Comparison of ENCODE assay signal across 1 cellular context in the genomic region with DNA sequence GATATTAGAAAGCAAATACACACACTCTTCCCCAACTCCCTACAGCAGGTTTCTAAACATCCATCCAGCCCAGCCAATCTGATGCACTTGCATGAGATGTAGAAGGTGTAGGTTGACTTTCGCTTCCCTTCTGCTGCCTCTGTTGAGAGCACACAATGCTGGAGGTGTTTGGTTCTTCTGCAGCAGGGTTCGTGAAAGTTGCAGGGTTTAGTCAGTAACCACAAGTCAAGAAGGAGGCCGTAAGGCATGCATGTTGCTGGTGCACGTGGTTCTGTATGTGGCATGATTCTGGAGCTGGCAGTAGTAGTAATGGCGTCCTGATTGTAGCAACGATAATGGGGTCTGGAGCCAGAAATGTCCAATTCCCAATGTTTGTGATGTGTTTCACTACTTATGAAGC.
TF ChIP-seq lines count a peak whose summit lies in the region.

No MANE protein-coding gene starts in this region.

TF ChIP-seq in GM12878, 131 proteins besides CTCF, POLR2A, EP300 and RAD21 (continued from another document and continues in another):
- TF ChIP-seq, protein P1, sequence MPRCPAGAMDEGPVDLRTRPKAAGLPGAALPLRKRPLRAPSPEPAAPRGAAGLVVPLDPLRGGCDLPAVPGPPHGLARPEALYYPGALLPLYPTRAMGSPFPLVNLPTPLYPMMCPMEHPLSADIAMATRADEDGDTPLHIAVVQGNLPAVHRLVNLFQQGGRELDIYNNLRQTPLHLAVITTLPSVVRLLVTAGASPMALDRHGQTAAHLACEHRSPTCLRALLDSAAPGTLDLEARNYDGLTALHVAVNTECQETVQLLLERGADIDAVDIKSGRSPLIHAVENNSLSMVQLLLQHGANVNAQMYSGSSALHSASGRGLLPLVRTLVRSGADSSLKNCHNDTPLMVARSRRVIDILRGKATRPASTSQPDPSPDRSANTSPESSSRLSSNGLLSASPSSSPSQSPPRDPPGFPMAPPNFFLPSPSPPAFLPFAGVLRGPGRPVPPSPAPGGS (IDR thresholded peaks at IDR 0.05; ENCODE audit: borderline replicate concordance, insufficient read depth, low read depth, low read length, poor library complexity, severe bottlenecking), result no peak
- TF ChIP-seq, protein P2, sequence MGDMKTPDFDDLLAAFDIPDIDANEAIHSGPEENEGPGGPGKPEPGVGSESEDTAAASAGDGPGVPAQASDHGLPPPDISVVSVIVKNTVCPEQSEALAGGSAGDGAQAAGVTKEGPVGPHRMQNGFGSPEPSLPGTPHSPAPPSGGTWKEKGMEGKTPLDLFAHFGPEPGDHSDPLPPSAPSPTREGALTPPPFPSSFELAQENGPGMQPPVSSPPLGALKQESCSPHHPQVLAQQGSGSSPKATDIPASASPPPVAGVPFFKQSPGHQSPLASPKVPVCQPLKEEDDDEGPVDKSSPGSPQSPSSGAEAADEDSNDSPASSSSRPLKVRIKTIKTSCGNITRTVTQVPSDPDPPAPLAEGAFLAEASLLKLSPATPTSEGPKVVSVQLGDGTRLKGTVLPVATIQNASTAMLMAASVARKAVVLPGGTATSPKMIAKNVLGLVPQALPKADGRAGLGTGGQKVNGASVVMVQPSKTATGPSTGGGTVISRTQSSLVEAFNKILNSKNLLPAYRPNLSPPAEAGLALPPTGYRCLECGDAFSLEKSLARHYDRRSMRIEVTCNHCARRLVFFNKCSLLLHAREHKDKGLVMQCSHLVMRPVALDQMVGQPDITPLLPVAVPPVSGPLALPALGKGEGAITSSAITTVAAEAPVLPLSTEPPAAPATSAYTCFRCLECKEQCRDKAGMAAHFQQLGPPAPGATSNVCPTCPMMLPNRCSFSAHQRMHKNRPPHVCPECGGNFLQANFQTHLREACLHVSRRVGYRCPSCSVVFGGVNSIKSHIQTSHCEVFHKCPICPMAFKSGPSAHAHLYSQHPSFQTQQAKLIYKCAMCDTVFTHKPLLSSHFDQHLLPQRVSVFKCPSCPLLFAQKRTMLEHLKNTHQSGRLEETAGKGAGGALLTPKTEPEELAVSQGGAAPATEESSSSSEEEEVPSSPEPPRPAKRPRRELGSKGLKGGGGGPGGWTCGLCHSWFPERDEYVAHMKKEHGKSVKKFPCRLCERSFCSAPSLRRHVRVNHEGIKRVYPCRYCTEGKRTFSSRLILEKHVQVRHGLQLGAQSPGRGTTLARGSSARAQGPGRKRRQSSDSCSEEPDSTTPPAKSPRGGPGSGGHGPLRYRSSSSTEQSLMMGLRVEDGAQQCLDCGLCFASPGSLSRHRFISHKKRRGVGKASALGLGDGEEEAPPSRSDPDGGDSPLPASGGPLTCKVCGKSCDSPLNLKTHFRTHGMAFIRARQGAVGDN (IDR thresholded peaks at IDR 0.05), result peak; percentile 91
- peak; percentile 63 for TF ChIP-seq MYC (IDR thresholded peaks at IDR 0.05; ENCODE audit: insufficient read depth, insufficient read length, insufficient replicate concordance, low read length, severe bottlenecking)
- no peak for TF ChIP-seq SUZ12 (IDR thresholded peaks at IDR 0.05; ENCODE audit: unreplicated experiment)
- 0 out of 2 replicates have a peak, but pooled peaks have one; percentile 44 for TF ChIP-seq TARDBP (IDR thresholded peaks at IDR 0.05; ENCODE audit: borderline replicate concordance)
- peak; percentile 54 for TF ChIP-seq MEF2B (IDR thresholded peaks at IDR 0.05; ENCODE audit: partially characterized antibody, poor library complexity, severe bottlenecking)
- no peak for TF ChIP-seq TBL1XR1 (IDR thresholded peaks at IDR 0.05; ENCODE audit: low read depth, low read length)
- TF ChIP-seq NFIC (IDR thresholded peaks at IDR 0.05; ENCODE audit: low read depth, low read length), result peak; percentile 48
- 0 out of 2 replicates have a peak, but pooled peaks have one; percentile 17 for TF ChIP-seq LARP7 (IDR thresholded peaks at IDR 0.05)
- TF ChIP-seq CREB1 (IDR thresholded peaks at IDR 0.05; ENCODE audit: low read depth), result peak; percentile 50; the same call in 1 of the 2 replicates
- no peak for TF ChIP-seq FOS (IDR thresholded peaks at IDR 0.05; ENCODE audit: borderline replicate concordance, extremely low read depth, insufficient read length)
- TF ChIP-seq MYB (IDR thresholded peaks at IDR 0.05; ENCODE audit: borderline replicate concordance, low read depth, low read length), result no peak
- TF ChIP-seq BMI1 (IDR thresholded peaks at IDR 0.05; ENCODE audit: borderline replicate concordance), result peak; percentile 37; the same call in 1 of the 2 replicates
- TF ChIP-seq, protein P3, sequence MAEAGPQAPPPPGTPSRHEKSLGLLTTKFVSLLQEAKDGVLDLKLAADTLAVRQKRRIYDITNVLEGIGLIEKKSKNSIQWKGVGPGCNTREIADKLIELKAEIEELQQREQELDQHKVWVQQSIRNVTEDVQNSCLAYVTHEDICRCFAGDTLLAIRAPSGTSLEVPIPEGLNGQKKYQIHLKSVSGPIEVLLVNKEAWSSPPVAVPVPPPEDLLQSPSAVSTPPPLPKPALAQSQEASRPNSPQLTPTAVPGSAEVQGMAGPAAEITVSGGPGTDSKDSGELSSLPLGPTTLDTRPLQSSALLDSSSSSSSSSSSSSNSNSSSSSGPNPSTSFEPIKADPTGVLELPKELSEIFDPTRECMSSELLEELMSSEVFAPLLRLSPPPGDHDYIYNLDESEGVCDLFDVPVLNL (IDR thresholded peaks at IDR 0.05; ENCODE audit: low read depth, low read length), result no peak
- TF ChIP-seq, protein P4, sequence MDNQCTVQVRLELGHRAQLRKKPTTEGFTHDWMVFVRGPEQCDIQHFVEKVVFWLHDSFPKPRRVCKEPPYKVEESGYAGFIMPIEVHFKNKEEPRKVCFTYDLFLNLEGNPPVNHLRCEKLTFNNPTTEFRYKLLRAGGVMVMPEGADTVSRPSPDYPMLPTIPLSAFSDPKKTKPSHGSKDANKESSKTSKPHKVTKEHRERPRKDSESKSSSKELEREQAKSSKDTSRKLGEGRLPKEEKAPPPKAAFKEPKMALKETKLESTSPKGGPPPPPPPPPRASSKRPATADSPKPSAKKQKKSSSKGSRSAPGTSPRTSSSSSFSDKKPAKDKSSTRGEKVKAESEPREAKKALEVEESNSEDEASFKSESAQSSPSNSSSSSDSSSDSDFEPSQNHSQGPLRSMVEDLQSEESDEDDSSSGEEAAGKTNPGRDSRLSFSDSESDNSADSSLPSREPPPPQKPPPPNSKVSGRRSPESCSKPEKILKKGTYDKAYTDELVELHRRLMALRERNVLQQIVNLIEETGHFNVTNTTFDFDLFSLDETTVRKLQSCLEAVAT (IDR thresholded peaks at IDR 0.05), result peak; percentile 76
- no peak for TF ChIP-seq NRF1 (conservative IDR thresholded peaks at IDR 0.05; ENCODE audit: low read depth, low read length)
- TF ChIP-seq, protein P5, sequence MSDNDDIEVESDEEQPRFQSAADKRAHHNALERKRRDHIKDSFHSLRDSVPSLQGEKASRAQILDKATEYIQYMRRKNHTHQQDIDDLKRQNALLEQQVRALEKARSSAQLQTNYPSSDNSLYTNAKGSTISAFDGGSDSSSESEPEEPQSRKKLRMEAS (IDR thresholded peaks at IDR 0.05; ENCODE audit: low read depth, low read length), result peak; percentile 95
- TF ChIP-seq IRF4 (IDR thresholded peaks at IDR 0.05; ENCODE audit: low read depth, low read length), result peak; percentile 93
- peak; percentile 42; the same call in 1 of the 2 replicates for TF ChIP-seq MEF2A (IDR thresholded peaks at IDR 0.05; ENCODE audit: insufficient read depth, low read depth, low read length)
- TF ChIP-seq HCFC1 (IDR thresholded peaks at IDR 0.05; ENCODE audit: low read length), result no peak
- TF ChIP-seq IKZF2 (IDR thresholded peaks at IDR 0.05), result peak; percentile 81 to 93
- TF ChIP-seq STAT1 (conservative IDR thresholded peaks at IDR 0.05), result no peak
- no peak for TF ChIP-seq CHD1 (IDR thresholded peaks at IDR 0.05; ENCODE audit: low read depth, low read length)
- TF ChIP-seq TAF1 (IDR thresholded peaks at IDR 0.05; ENCODE audit: borderline replicate concordance, low read depth, low read length), result peak; percentile 65; the same call in 1 of the 2 replicates
- 0 out of 2 replicates have a peak, but pooled peaks have one; percentile 32 for TF ChIP-seq PAX5 (IDR thresholded peaks at IDR 0.05; ENCODE audit: borderline replicate concordance, low read depth, low read length)
- TF ChIP-seq, protein P6, sequence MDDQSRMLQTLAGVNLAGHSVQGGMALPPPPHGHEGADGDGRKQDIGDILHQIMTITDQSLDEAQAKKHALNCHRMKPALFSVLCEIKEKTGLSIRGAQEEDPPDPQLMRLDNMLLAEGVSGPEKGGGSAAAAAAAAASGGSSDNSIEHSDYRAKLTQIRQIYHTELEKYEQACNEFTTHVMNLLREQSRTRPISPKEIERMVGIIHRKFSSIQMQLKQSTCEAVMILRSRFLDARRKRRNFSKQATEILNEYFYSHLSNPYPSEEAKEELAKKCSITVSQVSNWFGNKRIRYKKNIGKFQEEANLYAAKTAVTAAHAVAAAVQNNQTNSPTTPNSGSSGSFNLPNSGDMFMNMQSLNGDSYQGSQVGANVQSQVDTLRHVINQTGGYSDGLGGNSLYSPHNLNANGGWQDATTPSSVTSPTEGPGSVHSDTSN (IDR thresholded peaks at IDR 0.05; ENCODE audit: insufficient replicate concordance, low read depth, low read length), result no peak
- TF ChIP-seq CREM (IDR thresholded peaks at IDR 0.05; ENCODE audit: low read depth), result peak; percentile 71; the same call in 1 of the 2 replicates
- no peak for TF ChIP-seq SRF (IDR thresholded peaks at IDR 0.05; ENCODE audit: low read depth in 2 of 2, low read length in 2 of 2)
- no peak for TF ChIP-seq SREBF2 (IDR thresholded peaks at IDR 0.05; ENCODE audit: low read length)
- 0 out of 4 replicates have a peak, but pooled peaks of 1 of the 2 experiments have one; percentile 55 for TF ChIP-seq ETV6 (conservative IDR thresholded peaks at IDR 0.05 in 1 of 2, IDR thresholded peaks at IDR 0.05 in 1 of 2; ENCODE audit: borderline replicate concordance in 1 of 2, low read depth in 1 of 2)
- peak; percentile 92 for TF ChIP-seq CBFB (IDR thresholded peaks at IDR 0.05; ENCODE audit: low read depth)
- TF ChIP-seq RBBP5 (conservative IDR thresholded peaks at IDR 0.05), result no peak
- TF ChIP-seq SREBF1 (IDR thresholded peaks at IDR 0.05; ENCODE audit: low read length), result no peak
- TF ChIP-seq PAX8 (IDR thresholded peaks at IDR 0.05), result no peak
- TF ChIP-seq KLF5 (IDR thresholded peaks at IDR 0.05; ENCODE audit: partially characterized antibody), result no peak
- no peak for TF ChIP-seq RCOR1 (conservative IDR thresholded peaks at IDR 0.05; ENCODE audit: low read depth, low read length)
- peak; percentile 55; the same call in 1 of the 2 replicates for TF ChIP-seq FOXK2 (IDR thresholded peaks at IDR 0.05)
- TF ChIP-seq, protein P7, sequence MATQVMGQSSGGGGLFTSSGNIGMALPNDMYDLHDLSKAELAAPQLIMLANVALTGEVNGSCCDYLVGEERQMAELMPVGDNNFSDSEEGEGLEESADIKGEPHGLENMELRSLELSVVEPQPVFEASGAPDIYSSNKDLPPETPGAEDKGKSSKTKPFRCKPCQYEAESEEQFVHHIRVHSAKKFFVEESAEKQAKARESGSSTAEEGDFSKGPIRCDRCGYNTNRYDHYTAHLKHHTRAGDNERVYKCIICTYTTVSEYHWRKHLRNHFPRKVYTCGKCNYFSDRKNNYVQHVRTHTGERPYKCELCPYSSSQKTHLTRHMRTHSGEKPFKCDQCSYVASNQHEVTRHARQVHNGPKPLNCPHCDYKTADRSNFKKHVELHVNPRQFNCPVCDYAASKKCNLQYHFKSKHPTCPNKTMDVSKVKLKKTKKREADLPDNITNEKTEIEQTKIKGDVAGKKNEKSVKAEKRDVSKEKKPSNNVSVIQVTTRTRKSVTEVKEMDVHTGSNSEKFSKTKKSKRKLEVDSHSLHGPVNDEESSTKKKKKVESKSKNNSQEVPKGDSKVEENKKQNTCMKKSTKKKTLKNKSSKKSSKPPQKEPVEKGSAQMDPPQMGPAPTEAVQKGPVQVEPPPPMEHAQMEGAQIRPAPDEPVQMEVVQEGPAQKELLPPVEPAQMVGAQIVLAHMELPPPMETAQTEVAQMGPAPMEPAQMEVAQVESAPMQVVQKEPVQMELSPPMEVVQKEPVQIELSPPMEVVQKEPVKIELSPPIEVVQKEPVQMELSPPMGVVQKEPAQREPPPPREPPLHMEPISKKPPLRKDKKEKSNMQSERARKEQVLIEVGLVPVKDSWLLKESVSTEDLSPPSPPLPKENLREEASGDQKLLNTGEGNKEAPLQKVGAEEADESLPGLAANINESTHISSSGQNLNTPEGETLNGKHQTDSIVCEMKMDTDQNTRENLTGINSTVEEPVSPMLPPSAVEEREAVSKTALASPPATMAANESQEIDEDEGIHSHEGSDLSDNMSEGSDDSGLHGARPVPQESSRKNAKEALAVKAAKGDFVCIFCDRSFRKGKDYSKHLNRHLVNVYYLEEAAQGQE (IDR thresholded peaks at IDR 0.05; ENCODE audit: low read depth, low read length), result 0 out of 2 replicates have a peak, but pooled peaks have one; percentile 24
- peak; percentile 49; the same call in 1 of the 2 replicates for TF ChIP-seq POLR2AphosphoS5 (IDR thresholded peaks at IDR 0.05; ENCODE audit: low read length)
- TF ChIP-seq JUNB (IDR thresholded peaks at IDR 0.05), result peak; percentile 25
- TF ChIP-seq, protein P8, sequence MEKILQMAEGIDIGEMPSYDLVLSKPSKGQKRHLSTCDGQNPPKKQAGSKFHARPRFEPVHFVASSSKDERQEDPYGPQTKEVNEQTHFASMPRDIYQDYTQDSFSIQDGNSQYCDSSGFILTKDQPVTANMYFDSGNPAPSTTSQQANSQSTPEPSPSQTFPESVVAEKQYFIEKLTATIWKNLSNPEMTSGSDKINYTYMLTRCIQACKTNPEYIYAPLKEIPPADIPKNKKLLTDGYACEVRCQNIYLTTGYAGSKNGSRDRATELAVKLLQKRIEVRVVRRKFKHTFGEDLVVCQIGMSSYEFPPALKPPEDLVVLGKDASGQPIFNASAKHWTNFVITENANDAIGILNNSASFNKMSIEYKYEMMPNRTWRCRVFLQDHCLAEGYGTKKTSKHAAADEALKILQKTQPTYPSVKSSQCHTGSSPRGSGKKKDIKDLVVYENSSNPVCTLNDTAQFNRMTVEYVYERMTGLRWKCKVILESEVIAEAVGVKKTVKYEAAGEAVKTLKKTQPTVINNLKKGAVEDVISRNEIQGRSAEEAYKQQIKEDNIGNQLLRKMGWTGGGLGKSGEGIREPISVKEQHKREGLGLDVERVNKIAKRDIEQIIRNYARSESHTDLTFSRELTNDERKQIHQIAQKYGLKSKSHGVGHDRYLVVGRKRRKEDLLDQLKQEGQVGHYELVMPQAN (conservative IDR thresholded peaks at IDR 0.05), result peak; percentile 48; the same call in 1 of the 2 replicates
- TF ChIP-seq CBX5 (IDR thresholded peaks at IDR 0.05; ENCODE audit: low read depth), result peak; percentile 80; the same call in 1 of the 2 replicates
- TF ChIP-seq, protein P9, sequence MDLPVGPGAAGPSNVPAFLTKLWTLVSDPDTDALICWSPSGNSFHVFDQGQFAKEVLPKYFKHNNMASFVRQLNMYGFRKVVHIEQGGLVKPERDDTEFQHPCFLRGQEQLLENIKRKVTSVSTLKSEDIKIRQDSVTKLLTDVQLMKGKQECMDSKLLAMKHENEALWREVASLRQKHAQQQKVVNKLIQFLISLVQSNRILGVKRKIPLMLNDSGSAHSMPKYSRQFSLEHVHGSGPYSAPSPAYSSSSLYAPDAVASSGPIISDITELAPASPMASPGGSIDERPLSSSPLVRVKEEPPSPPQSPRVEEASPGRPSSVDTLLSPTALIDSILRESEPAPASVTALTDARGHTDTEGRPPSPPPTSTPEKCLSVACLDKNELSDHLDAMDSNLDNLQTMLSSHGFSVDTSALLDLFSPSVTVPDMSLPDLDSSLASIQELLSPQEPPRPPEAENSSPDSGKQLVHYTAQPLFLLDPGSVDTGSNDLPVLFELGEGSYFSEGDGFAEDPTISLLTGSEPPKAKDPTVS (IDR thresholded peaks at IDR 0.05; ENCODE audit: low read depth, low read length), result no peak
- TF ChIP-seq HDAC2 (IDR thresholded peaks at IDR 0.05), result no peak
- no peak for TF ChIP-seq RB1 (IDR thresholded peaks at IDR 0.05; ENCODE audit: borderline replicate concordance)
- peak; percentile 62; the same call in 1 of the 2 replicates for TF ChIP-seq SIN3A (IDR thresholded peaks at IDR 0.05; ENCODE audit: low read depth, low read length)
- peak; percentile 57; the same call in 1 of the 2 replicates for TF ChIP-seq MXI1 (IDR thresholded peaks at IDR 0.05; ENCODE audit: low read depth, low read length)
